ENCODE assay signal across 16 cellular contexts in the genomic region with DNA sequence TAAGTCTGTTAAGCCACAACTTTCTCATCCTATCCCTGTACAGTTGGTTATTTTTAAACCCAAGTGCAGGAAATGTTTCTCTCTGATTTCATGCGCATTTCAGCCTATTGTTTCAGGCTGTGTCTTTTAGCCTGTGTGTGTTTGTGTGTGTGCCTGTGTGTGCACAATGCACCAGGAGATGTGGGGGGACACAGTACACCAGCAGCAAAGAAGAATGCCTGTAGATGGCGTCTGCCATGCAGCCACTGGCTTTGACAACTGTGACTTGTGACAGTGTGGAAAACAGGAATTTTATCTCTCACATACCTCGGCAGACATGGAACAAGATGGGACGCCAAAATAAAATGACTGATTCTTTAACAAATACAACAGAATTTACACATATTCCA. TPM values are rescaled to one million over a fixed set of nuclear protein-coding genes. Genes with fewer than 3 reads are reported as not detected.
DNase-seq lines count a peak whose midpoint lies in the region; FAIRE-seq and TF ChIP-seq lines count a peak whose summit lies in the region.
"Had no signal": no experiment of that assay in that cellular context is flagged by ENCODE, and none has a peak within 500 bp of the region (broad histone marks: within the 10 kb centered on the region; RNA-seq: fewer than 3 reads in every experiment).

No MANE protein-coding gene starts in this region.

- peaks cover 0 to 2% of the 10 kb centered on the region in 2 experiments for H4K20me1 ChIP-seq in H1 (replicated peaks in 1 of 2; ENCODE audit: control insufficient read depth in 1 of 2, insufficient read depth in 2 of 2, low read length in 2 of 2)
- no peaks in the 10 kb centered on the region for H4K20me1 ChIP-seq in neural cell (ENCODE audit: insufficient read depth)

- no peak overlapping the region for H4K5ac ChIP-seq in H1 (ENCODE audit: insufficient read length, low read depth, low read length)

- H3K36me3 ChIP-seq in H1 (ENCODE audit: control insufficient read depth in 2 of 4, insufficient read depth in 4 of 4, low read length in 3 of 4): no peaks in the 10 kb centered on the region
- no peaks in the 10 kb centered on the region for H3K36me3 ChIP-seq in neural cell (ENCODE audit: insufficient read depth, low read length)
- no peaks in the 10 kb centered on the region for H3K36me3 ChIP-seq in colonic mucosa

- no peaks in the 10 kb centered on the region for H3K9me2 ChIP-seq in neural cell (ENCODE audit: insufficient read depth, low read length)

- H2AK5ac ChIP-seq in H1 (ENCODE audit: low read depth, low read length): no peak overlapping the region

- FAIRE-seq in H1 (lab: Jason Lieb, UNC): no peak
- FAIRE-seq: small intestine had no signal

- peaks cover 10% of the 10 kb centered on the region for H3K4me1 Mint-ChIP-seq in CD14-positive monocyte

- H3K56ac ChIP-seq in H1 (replicated peaks; ENCODE audit: insufficient read length, low read depth, low read length): no peak overlapping the region

- H2BK20ac ChIP-seq in H1 (ENCODE audit: low read length): no peak overlapping the region

- peak in 1 of 2 experiments; percentile 43; a peak in 2 of 4 replicates for TF ChIP-seq RAD21 in H1 (IDR thresholded peaks at IDR 0.05 in 1 of 2, conservative IDR thresholded peaks at IDR 0.05 in 1 of 2; ENCODE audit: low read depth in 2 of 2, low read length in 2 of 2)
- peak; percentile 53 for TF ChIP-seq RAD21 in neural cell (conservative IDR thresholded peaks at IDR 0.05)

- DNase-seq in GM13976 (ENCODE audit: low spot score): no peak
- DNase-seq in NCI-H1694 treated with DMSO at 0.1 percent for 48 hours (lab: John Stamatoyannopoulos, UW): peak; percentile 49
- DNase-seq in H1 (ENCODE audit: low read depth in 1 of 2, low spot score in 2 of 2): no peak
- no peak for DNase-seq in colonic mucosa
- no peak for DNase-seq in CD14-positive monocyte (ENCODE audit: low spot score)
- no peak for DNase-seq in SHP77 treated with DMSO at 0.1 percent for 48 hours (lab: John Stamatoyannopoulos, UW)
- DNase-seq in A172 (ENCODE audit: low spot score): no peak
- DNase-seq: activated CD4-positive, CD25-positive, alpha-beta regulatory T cell treated with anti-CD3 and anti-CD28 coated beads, Interleukin-2, amount 50 U/mL, for 72 hours; activated T-cell treated with anti-CD3 and anti-CD28 coated beads, Interleukin-2, amount 50 U/mL, for 24 hours; CD4-positive, alpha-beta T cell; GDM1; kidney glomerular epithelial cell; natural killer cell; NCI-H69 had no signal

- no peak for TF ChIP-seq EP300 in H1 (IDR thresholded peaks at IDR 0.05; ENCODE audit: borderline replicate concordance in 1 of 2, low read depth in 2 of 2, low read length in 2 of 2)
- TF ChIP-seq EP300 in neural cell (conservative IDR thresholded peaks at IDR 0.05; ENCODE audit: poor library complexity, severe bottlenecking): no peak

- H3K79me2 ChIP-seq in H1 (ENCODE audit: control insufficient read depth in 1 of 2, insufficient read depth in 2 of 2, low read length in 2 of 2) (no peaks in the 10 kb centered on the region), neural cell (replicated peaks; ENCODE audit: insufficient read depth, low read length) (no peaks in the 10 kb centered on the region)

- H2BK12ac ChIP-seq in H1 (ENCODE audit: low read depth, low read length): no peak overlapping the region

- H3K4me2 ChIP-seq in H1 (ENCODE audit: insufficient read depth in 1 of 2, low read depth in 2 of 2, low read length in 2 of 2) (no peak overlapping the region), neural cell (ENCODE audit: low read length) (no peak overlapping the region)

- in situ Hi-C loops in GM13976 (cut with MboI; ENCODE audit: low sequenced_read_pairs, unreplicated experiment): no loop called here

- H3K14ac ChIP-seq in H1 (ENCODE audit: insufficient read length): no peak overlapping the region

- CTCF ChIA-PET in H1 (lab: Charles Lee; ENCODE audit: partially characterized antibody): interaction anchor here (0.6 to 4.6 kb wide), 11 partner anchors 7 to 259 kb away, joined by 3 to 24 read pairs (median 3); no protein-coding TSS in a partner anchor

- H2BK5ac ChIP-seq in H1 (ENCODE audit: low read depth, low read length): no peak overlapping the region

- H3K23ac ChIP-seq in H1 (ENCODE audit: insufficient read length): no peak overlapping the region

- TF ChIP-seq POLR2A in H1 (IDR thresholded peaks at IDR 0.05; ENCODE audit: control extremely low read depth in 1 of 2, low read depth in 2 of 2, low read length in 2 of 2): no peak

- no peak overlapping the region for H4K8ac ChIP-seq in H1 (ENCODE audit: extremely low read depth, insufficient read depth, low read length)

- no peaks in the 10 kb centered on the region for H3F3A ChIP-seq in neural cell (ENCODE audit: insufficient read depth, low read length, poor library complexity, severe bottlenecking)

- no peaks in the 10 kb centered on the region for H3K23me2 ChIP-seq in H1 (ENCODE audit: low read depth, low read length)

- peaks cover 37 to 85% (median 63%) of the 10 kb centered on the region in 3 donors for H3K27me3 Mint-ChIP-seq in CD14-positive monocyte (ENCODE audit: low read depth in 3 of 3)
- H3K27me3 Mint-ChIP-seq: activated T-cell treated with anti-CD3 and anti-CD28 coated beads, Interleukin-2, amount 50 U/mL, for 24 hours; CD4-positive, alpha-beta T cell had no signal

- H3K4me1 ChIP-seq in H1 (replicated peaks in 1 of 4; ENCODE audit: control insufficient read depth in 3 of 4, insufficient read depth in 4 of 4, low read length in 3 of 4) (no peaks in the 10 kb centered on the region), colonic mucosa (peaks cover 4% of the 10 kb centered on the region)

- H2BK15ac ChIP-seq in H1 (ENCODE audit: low read length): no peak overlapping the region

- peak; percentile 13 for TF ChIP-seq CTCF in GM13976 (IDR thresholded peaks at IDR 0.05; ENCODE audit: borderline replicate concordance, control extremely low read depth, extremely low read depth, insufficient read depth, missing control alignments)
- TF ChIP-seq CTCF in H1 (IDR thresholded peaks at IDR 0.05; ENCODE audit: control extremely low read depth in 1 of 3, insufficient read depth in 1 of 3, low read depth in 1 of 3, low read length in 3 of 3): peak; percentile 26 to 50 (median 49)
- peak; percentile 67 for TF ChIP-seq CTCF in neural cell (IDR thresholded peaks at IDR 0.05; ENCODE audit: poor library complexity, severe bottlenecking)
- no peak for TF ChIP-seq CTCF in colonic mucosa (IDR thresholded peaks at IDR 0.05)
- no peak for TF ChIP-seq CTCF in CD14-positive monocyte (IDR thresholded peaks at IDR 0.05)

- H3K9me3 Mint-ChIP-seq in CD14-positive monocyte: peaks cover 0 to 2% (median 0%) of the 10 kb centered on the region in 7 donors
- H3K9me3 Mint-ChIP-seq: activated T-cell treated with anti-CD3 and anti-CD28 coated beads, Interleukin-2, amount 50 U/mL, for 24 hours; CD4-positive, alpha-beta T cell; natural killer cell had no signal

- no peak overlapping the region for H3K4ac ChIP-seq in H1 (replicated peaks; ENCODE audit: insufficient read length, low read depth, low read length)

- intact Hi-C loops in colonic mucosa (cut with DNase I): no loop called here
- intact Hi-C loops in CD14-positive monocyte (cut with micrococcal nuclease): no loop called here

- no peak overlapping the region; a peak in 1 of 7 replicates for H3K9ac ChIP-seq in H1 (replicated peaks in 1 of 4; ENCODE audit: extremely low read depth in 1 of 4, low read depth in 3 of 4, low read length in 3 of 4)
- H3K9ac ChIP-seq in neural cell (ENCODE audit: low read length): no peak overlapping the region
- H3K9ac ChIP-seq in colonic mucosa (ENCODE audit: low read depth in 2 of 2, low read length in 2 of 2): no peak overlapping the region

- H3K18ac ChIP-seq in H1 (ENCODE audit: extremely low read depth, low read length): no peak overlapping the region

- no peak overlapping the region for H2BK120ac ChIP-seq in H1 (replicated peaks; ENCODE audit: low read depth, low read length)

- POLR2A ChIA-PET in H1 (lab: Charles Lee; ENCODE audit: partially characterized antibody): no interaction called here

- H3K79me1 ChIP-seq in H1 (ENCODE audit: low read depth, low read length): peaks cover 4% of the 10 kb centered on the region; the same call in 1 of the 2 replicates

- no peak overlapping the region for H3K27ac ChIP-seq in H1 (ENCODE audit: low read depth, low read length)
- H3K27ac ChIP-seq in neural cell (ENCODE audit: low read length): no peak overlapping the region
- H3K27ac ChIP-seq in colonic mucosa: no peak overlapping the region

- no peak overlapping the region for H4K91ac ChIP-seq in H1 (replicated peaks; ENCODE audit: insufficient read length, low read length)

- H3K27me3 ChIP-seq in H1 (replicated peaks in 1 of 4; ENCODE audit: control insufficient read depth in 3 of 4, extremely low read depth in 1 of 4, insufficient read depth in 3 of 4, low read length in 3 of 4) (no peaks in the 10 kb centered on the region), neural cell (ENCODE audit: insufficient read depth, low read depth, low read length) (no peaks in the 10 kb centered on the region), colonic mucosa (no peaks in the 10 kb centered on the region)

- peak overlapping the region in 1 of 2 donors; percentile 2 for H3K4me3 Mint-ChIP-seq in CD14-positive monocyte
- H3K4me3 Mint-ChIP-seq: activated T-cell treated with anti-CD3 and anti-CD28 coated beads, Interleukin-2, amount 50 U/mL, for 24 hours; CD4-positive, alpha-beta T cell; natural killer cell had no signal

- no peak overlapping the region for H3K4me3 ChIP-seq in H1 (ENCODE audit: extremely low read depth in 1 of 4, insufficient read depth in 2 of 4, low read depth in 3 of 4, low read length in 4 of 4)
- H3K4me3 ChIP-seq in neural cell (ENCODE audit: low read length): no peak overlapping the region
- no peak overlapping the region for H3K4me3 ChIP-seq in colonic mucosa

- H3K9me3 ChIP-seq in H1 (ENCODE audit: insufficient read depth in 2 of 2, low read depth in 1 of 2, low read length in 1 of 2) (no peaks in the 10 kb centered on the region), neural cell (ENCODE audit: low read length) (no peaks in the 10 kb centered on the region), colonic mucosa (no peaks in the 10 kb centered on the region)

- 79% methylated on average over 4 of the region's 4 CpGs; no CpG with 5 or more reads in 1 of the 2 experiments for WGBS in H1 (ENCODE audit: extremely low coverage in 1 of 2, insufficient coverage in 1 of 2, insufficient read length in 1 of 2, insufficient replicate concordance in 2 of 2, low coverage in 1 of 2, low lambda C conversion rate in 2 of 2, missing lambda C conversion rate in 1 of 2), 2 experiments

- H3K27ac Mint-ChIP-seq in CD14-positive monocyte: peak overlapping the region in 1 of 7 donors; percentile 21
- H3K27ac Mint-ChIP-seq: activated T-cell treated with anti-CD3 and anti-CD28 coated beads, Interleukin-2, amount 50 U/mL, for 24 hours; CD4-positive, alpha-beta T cell; natural killer cell had no signal

- H3K36me3 Mint-ChIP-seq in CD14-positive monocyte: no peaks in the 10 kb centered on the region
- H3K36me3 Mint-ChIP-seq: natural killer cell had no signal

- H2AFZ ChIP-seq in H1 (ENCODE audit: low read length) (no peak overlapping the region), neural cell (ENCODE audit: low read depth, low read length) (no peak overlapping the region)

RNA-seq across cellular contexts. Expression of a gene that starts 43.6 kb away (rescaled TPM):
- 47.5 and 50.8 TPM in 2 replicates for total RNA-seq in H1 (2021; fragmentation: NEBNext Ultra II Directional; extraction: Animal tissue kit (Norgen Biotek cat#: 25700))
- polyA plus RNA-seq in H1 (2011; rRNA removed) (54.9 and 81.4 TPM in 2 replicates), neural cell (65.6 and 86.8 TPM in 2 replicates), CD14-positive monocyte (not detected)
- 51.2 TPM for polyA plus RNA-seq in H1 (2011; cell fraction: cytosol; rRNA removed)
- 191 TPM for polyA plus RNA-seq in H1 (2011; cell fraction: nucleus; rRNA removed)
- polyA plus RNA-seq in H1 (2012, experiment 1 of 2): 36.1 to 53.1 TPM (median 42.4 TPM) in 4 replicates
- polyA plus RNA-seq in H1 (2012, experiment 2 of 2): 26.1 TPM
- 40.4 TPM for polyA plus RNA-seq in H1 (2013, experiment 1 of 2)
- polyA plus RNA-seq in H1 (2013, experiment 2 of 2): 38.5 TPM
- 104 and 131 TPM in 2 replicates for polyA minus RNA-seq in H1 (2011; rRNA and poly(A)+ RNA removed)
- polyA minus RNA-seq in H1 (2011; cell fraction: cytosol; rRNA and poly(A)+ RNA removed): 53.8 TPM
- polyA minus RNA-seq in H1 (2011; cell fraction: nucleus; rRNA and poly(A)+ RNA removed): 70.5 TPM
- 156 and 159 TPM in 2 replicates for polyA minus RNA-seq in neural cell
- total RNA-seq in colonic mucosa: 10 to 100 TPM; 16.0 to 19.3 TPM
- total RNA-seq in A172 (2014; rRNA removed; shearing (Covaris generic)): 51.3 and 55.1 TPM in 2 replicates

Comparison
In these comparisons a context has a peak if more than half of its experiments do, and no peak if none do; other contexts are left out.
1. CTCF ChIP-seq: peak in GM13976 (single experiment), H1 (3 of 3) and neural cell (single experiment); none in colonic mucosa (single experiment) and CD14-positive monocyte (single experiment).